Comparison of ENCODE assay signal across 1 cellular context in the genomic region with DNA sequence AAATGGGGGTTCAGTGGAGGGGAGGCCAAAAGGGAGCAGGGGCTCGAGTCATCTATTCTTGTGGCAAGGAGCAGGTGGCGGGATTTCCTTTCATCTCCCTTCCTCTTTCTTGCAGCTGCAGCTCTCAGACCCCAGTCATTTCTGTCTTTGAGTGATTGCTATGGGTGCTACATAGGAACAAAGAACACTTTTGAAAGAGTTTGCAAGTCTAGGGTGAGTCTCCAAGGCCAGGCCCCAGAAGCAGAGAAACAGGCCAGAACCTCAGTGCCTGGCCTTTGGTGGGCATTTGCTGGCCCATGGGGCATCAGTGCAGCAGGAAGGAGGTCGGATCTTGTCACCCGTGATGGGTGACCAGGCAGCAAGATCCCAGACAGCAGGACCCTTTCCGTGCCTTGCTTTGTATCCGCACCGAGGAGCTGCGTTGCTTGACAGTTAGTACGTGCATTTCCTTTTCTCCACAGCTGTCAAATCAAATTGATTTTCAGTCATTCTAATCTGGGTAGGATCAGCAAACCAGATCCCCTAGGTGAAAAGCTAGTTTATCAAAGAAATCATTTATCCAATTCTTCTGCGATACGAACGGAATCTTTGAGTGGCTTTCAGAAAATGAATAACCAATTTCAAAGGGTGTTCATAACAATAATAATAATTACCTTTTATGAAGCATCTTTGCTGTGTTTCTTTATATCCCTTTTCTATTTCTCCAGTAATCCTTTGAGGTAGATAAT.
TF ChIP-seq lines count a peak whose summit lies in the region.

No MANE protein-coding gene starts in this region.

TF ChIP-seq in GM23338, 12 proteins besides CTCF, POLR2A, EP300 and RAD21 (continued from another document):
- TF ChIP-seq CREB1 (CRISPR knock-in tag; IDR thresholded peaks at IDR 0.05; ENCODE audit: low read depth): no peak
- no peak for TF ChIP-seq EZH2phosphoT487 (IDR thresholded peaks at IDR 0.05; ENCODE audit: unreplicated experiment)
- no peak for TF ChIP-seq NANOG (IDR thresholded peaks at IDR 0.05; ENCODE audit: borderline replicate concordance)
- TF ChIP-seq POLR2AphosphoS5 (IDR thresholded peaks at IDR 0.05; ENCODE audit: low read depth): no peak
- TF ChIP-seq, protein P1, sequence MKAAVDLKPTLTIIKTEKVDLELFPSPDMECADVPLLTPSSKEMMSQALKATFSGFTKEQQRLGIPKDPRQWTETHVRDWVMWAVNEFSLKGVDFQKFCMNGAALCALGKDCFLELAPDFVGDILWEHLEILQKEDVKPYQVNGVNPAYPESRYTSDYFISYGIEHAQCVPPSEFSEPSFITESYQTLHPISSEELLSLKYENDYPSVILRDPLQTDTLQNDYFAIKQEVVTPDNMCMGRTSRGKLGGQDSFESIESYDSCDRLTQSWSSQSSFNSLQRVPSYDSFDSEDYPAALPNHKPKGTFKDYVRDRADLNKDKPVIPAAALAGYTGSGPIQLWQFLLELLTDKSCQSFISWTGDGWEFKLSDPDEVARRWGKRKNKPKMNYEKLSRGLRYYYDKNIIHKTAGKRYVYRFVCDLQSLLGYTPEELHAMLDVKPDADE (IDR thresholded peaks at IDR 0.05): no peak
- TF ChIP-seq, protein P2, sequence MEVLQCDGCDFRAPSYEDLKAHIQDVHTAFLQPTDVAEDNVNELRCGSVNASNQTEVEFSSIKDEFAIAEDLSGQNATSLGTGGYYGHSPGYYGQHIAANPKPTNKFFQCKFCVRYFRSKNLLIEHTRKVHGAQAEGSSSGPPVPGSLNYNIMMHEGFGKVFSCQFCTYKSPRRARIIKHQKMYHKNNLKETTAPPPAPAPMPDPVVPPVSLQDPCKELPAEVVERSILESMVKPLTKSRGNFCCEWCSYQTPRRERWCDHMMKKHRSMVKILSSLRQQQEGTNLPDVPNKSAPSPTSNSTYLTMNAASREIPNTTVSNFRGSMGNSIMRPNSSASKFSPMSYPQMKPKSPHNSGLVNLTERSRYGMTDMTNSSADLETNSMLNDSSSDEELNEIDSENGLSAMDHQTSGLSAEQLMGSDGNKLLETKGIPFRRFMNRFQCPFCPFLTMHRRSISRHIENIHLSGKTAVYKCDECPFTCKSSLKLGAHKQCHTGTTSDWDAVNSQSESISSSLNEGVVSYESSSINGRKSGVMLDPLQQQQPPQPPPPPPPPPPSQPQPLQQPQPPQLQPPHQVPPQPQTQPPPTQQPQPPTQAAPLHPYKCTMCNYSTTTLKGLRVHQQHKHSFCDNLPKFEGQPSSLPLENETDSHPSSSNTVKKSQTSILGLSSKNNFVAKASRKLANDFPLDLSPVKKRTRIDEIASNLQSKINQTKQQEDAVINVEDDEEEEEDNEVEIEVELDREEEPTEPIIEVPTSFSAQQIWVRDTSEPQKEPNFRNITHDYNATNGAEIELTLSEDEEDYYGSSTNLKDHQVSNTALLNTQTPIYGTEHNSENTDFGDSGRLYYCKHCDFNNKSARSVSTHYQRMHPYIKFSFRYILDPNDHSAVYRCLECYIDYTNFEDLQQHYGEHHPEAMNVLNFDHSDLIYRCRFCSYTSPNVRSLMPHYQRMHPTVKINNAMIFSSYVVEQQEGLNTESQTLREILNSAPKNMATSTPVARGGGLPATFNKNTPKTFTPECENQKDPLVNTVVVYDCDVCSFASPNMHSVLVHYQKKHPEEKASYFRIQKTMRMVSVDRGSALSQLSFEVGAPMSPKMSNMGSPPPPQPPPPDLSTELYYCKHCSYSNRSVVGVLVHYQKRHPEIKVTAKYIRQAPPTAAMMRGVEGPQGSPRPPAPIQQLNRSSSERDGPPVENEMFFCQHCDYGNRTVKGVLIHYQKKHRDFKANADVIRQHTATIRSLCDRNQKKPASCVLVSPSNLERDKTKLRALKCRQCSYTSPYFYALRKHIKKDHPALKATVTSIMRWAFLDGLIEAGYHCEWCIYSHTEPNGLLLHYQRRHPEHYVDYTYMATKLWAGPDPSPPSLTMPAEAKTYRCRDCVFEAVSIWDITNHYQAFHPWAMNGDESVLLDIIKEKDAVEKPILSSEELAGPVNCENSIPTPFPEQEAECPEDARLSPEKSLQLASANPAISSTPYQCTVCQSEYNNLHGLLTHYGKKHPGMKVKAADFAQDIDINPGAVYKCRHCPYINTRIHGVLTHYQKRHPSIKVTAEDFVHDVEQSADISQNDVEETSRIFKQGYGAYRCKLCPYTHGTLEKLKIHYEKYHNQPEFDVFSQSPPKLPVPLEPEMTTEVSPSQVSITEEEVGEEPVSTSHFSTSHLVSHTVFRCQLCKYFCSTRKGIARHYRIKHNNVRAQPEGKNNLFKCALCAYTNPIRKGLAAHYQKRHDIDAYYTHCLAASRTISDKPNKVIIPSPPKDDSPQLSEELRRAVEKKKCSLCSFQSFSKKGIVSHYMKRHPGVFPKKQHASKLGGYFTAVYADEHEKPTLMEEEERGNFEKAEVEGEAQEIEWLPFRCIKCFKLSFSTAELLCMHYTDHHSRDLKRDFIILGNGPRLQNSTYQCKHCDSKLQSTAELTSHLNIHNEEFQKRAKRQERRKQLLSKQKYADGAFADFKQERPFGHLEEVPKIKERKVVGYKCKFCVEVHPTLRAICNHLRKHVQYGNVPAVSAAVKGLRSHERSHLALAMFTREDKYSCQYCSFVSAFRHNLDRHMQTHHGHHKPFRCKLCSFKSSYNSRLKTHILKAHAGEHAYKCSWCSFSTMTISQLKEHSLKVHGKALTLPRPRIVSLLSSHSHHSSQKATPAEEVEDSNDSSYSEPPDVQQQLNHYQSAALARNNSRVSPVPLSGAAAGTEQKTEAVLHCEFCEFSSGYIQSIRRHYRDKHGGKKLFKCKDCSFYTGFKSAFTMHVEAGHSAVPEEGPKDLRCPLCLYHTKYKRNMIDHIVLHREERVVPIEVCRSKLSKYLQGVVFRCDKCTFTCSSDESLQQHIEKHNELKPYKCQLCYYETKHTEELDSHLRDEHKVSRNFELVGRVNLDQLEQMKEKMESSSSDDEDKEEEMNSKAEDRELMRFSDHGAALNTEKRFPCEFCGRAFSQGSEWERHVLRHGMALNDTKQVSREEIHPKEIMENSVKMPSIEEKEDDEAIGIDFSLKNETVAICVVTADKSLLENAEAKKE (CRISPR knock-in tag; IDR thresholded peaks at IDR 0.05): no peak
